Comparison of ENCODE assay signal across 1 cellular context in the genomic region with DNA sequence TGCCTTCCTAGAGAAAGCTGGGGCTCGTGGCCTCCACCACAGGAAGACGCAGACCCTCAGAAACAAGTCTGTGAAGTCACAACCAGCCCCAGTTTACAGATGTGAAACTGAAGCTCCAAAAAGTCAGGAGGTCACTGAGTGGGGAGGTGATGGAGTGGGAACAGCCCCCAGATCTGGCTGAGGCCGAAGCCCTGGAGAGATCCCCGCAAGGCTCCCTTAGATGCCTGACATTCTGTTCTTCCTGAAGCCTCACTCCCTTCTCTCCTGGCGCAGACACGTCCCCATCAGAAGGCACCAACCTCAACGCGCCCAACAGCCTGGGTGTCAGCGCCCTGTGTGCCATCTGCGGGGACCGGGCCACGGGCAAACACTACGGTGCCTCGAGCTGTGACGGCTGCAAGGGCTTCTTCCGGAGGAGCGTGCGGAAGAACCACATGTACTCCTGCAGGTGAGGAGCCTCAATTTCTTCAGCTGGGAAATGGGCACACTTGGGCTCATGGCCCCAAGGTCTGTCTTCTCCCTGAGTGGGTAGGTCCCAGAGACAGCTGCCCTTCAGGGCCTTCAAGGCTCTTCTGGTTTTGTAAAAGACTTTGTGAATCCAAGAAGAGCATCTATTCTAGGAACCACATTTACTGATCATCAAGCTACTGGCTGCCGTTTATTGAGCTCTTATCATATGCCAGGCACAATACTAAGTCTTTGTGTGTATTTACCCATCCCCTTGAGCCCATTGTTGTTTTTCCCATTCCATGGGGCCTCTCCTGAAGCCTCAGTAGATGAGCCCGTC.
TF ChIP-seq lines count a peak whose summit lies in the region.

No MANE protein-coding gene starts in this region.

TF ChIP-seq in HepG2, 621 proteins besides CTCF, POLR2A, EP300 and RAD21 (continued from another document and continues in another):
- TF ChIP-seq FOXP4 (CRISPR knock-in tag; IDR thresholded peaks at IDR 0.05) (0 out of 2 replicates have a peak, but pooled peaks have one; percentile 18), RBFOX2 (IDR thresholded peaks at IDR 0.05; ENCODE audit: low read depth, low read length) (peak; percentile 87), SIX1 (CRISPR knock-in tag; IDR thresholded peaks at IDR 0.05; ENCODE audit: borderline replicate concordance) (no peak), ZNF207 (IDR thresholded peaks at IDR 0.05; ENCODE audit: borderline replicate concordance) (no peak), ISL2 (CRISPR knock-in tag; IDR thresholded peaks at IDR 0.05) (0 out of 2 replicates have a peak, but pooled peaks have one; percentile 13), DDIT3 (CRISPR knock-in tag; IDR thresholded peaks at IDR 0.05) (no peak), SMAD3 (CRISPR knock-in tag; IDR thresholded peaks at IDR 0.05) (no peak), PHF5A (CRISPR knock-in tag; IDR thresholded peaks at IDR 0.05; ENCODE audit: low read depth, unreplicated experiment) (no peak), GABPA (IDR thresholded peaks at IDR 0.05; ENCODE audit: low read depth, low read length) (no peak), GABPA (CRISPR knock-in tag; IDR thresholded peaks at IDR 0.05; ENCODE audit: low read depth) (no peak), NFKBIZ (CRISPR knock-in tag; IDR thresholded peaks at IDR 0.05) (no peak), FOXA3 (CRISPR knock-in tag; IDR thresholded peaks at IDR 0.05) (no peak), ZNF564 (CRISPR knock-in tag; IDR thresholded peaks at IDR 0.05) (no peak), ZSCAN12 (CRISPR knock-in tag; IDR thresholded peaks at IDR 0.05) (no peak), ZNF768 (CRISPR knock-in tag; IDR thresholded peaks at IDR 0.05) (peak; percentile 38; the same call in 1 of the 2 replicates), TEAD3 (CRISPR knock-in tag; optimal IDR thresholded peaks at IDR 0.05; ENCODE audit: borderline replicate concordance) (peak; percentile 8), ZNF619 (CRISPR knock-in tag; IDR thresholded peaks at IDR 0.05) (0 out of 2 replicates have a peak, but pooled peaks have one; percentile 34), CHCHD3 (CRISPR knock-in tag; IDR thresholded peaks at IDR 0.05) (no peak), ZNF292 (CRISPR knock-in tag; IDR thresholded peaks at IDR 0.05; ENCODE audit: borderline replicate concordance, low read depth) (no peak), FOSL1 (CRISPR knock-in tag; IDR thresholded peaks at IDR 0.05; ENCODE audit: borderline replicate concordance) (no peak), ZNF788 (CRISPR knock-in tag; IDR thresholded peaks at IDR 0.05; ENCODE audit: borderline replicate concordance) (no peak), ZBTB10 (CRISPR knock-in tag; IDR thresholded peaks at IDR 0.05; ENCODE audit: borderline replicate concordance) (no peak), ADNP (CRISPR knock-in tag; IDR thresholded peaks at IDR 0.05) (peak; percentile 90), PLRG1 (conservative IDR thresholded peaks at IDR 0.05) (no peak), MAF1 (CRISPR knock-in tag; IDR thresholded peaks at IDR 0.05; ENCODE audit: borderline replicate concordance) (no peak), ZNF580 (CRISPR knock-in tag; IDR thresholded peaks at IDR 0.05; ENCODE audit: borderline replicate concordance, low read depth) (no peak), SRF (IDR thresholded peaks at IDR 0.05; ENCODE audit: low read depth, low read length) (no peak), CEBPB (IDR thresholded peaks at IDR 0.05; ENCODE audit: borderline replicate concordance, low read depth, low read length) (no peak), TARDBP (CRISPR knock-in tag; IDR thresholded peaks at IDR 0.05) (peak; percentile 80), ZBTB1 (CRISPR knock-in tag; IDR thresholded peaks at IDR 0.05; ENCODE audit: borderline replicate concordance) (no peak), ZNF549 (CRISPR knock-in tag; IDR thresholded peaks at IDR 0.05) (no peak), ZZZ3 (CRISPR knock-in tag; IDR thresholded peaks at IDR 0.05; ENCODE audit: borderline replicate concordance) (0 out of 2 replicates have a peak, but pooled peaks have one; percentile 28), ZNF350 (CRISPR knock-in tag; IDR thresholded peaks at IDR 0.05; ENCODE audit: borderline replicate concordance, low read depth) (0 out of 2 replicates have a peak, but pooled peaks have one; percentile 34), ZNF629 (CRISPR knock-in tag; conservative IDR thresholded peaks at IDR 0.05) (peak; percentile 98), REXO4 (CRISPR knock-in tag; IDR thresholded peaks at IDR 0.05; ENCODE audit: borderline replicate concordance) (no peak), MLLT10 (CRISPR knock-in tag; IDR thresholded peaks at IDR 0.05) (no peak)
- TF ChIP-seq, protein P1, sequence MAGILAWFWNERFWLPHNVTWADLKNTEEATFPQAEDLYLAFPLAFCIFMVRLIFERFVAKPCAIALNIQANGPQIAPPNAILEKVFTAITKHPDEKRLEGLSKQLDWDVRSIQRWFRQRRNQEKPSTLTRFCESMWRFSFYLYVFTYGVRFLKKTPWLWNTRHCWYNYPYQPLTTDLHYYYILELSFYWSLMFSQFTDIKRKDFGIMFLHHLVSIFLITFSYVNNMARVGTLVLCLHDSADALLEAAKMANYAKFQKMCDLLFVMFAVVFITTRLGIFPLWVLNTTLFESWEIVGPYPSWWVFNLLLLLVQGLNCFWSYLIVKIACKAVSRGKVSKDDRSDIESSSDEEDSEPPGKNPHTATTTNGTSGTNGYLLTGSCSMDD (CRISPR knock-in tag; IDR thresholded peaks at IDR 0.05): no peak
- TF ChIP-seq, protein P2, sequence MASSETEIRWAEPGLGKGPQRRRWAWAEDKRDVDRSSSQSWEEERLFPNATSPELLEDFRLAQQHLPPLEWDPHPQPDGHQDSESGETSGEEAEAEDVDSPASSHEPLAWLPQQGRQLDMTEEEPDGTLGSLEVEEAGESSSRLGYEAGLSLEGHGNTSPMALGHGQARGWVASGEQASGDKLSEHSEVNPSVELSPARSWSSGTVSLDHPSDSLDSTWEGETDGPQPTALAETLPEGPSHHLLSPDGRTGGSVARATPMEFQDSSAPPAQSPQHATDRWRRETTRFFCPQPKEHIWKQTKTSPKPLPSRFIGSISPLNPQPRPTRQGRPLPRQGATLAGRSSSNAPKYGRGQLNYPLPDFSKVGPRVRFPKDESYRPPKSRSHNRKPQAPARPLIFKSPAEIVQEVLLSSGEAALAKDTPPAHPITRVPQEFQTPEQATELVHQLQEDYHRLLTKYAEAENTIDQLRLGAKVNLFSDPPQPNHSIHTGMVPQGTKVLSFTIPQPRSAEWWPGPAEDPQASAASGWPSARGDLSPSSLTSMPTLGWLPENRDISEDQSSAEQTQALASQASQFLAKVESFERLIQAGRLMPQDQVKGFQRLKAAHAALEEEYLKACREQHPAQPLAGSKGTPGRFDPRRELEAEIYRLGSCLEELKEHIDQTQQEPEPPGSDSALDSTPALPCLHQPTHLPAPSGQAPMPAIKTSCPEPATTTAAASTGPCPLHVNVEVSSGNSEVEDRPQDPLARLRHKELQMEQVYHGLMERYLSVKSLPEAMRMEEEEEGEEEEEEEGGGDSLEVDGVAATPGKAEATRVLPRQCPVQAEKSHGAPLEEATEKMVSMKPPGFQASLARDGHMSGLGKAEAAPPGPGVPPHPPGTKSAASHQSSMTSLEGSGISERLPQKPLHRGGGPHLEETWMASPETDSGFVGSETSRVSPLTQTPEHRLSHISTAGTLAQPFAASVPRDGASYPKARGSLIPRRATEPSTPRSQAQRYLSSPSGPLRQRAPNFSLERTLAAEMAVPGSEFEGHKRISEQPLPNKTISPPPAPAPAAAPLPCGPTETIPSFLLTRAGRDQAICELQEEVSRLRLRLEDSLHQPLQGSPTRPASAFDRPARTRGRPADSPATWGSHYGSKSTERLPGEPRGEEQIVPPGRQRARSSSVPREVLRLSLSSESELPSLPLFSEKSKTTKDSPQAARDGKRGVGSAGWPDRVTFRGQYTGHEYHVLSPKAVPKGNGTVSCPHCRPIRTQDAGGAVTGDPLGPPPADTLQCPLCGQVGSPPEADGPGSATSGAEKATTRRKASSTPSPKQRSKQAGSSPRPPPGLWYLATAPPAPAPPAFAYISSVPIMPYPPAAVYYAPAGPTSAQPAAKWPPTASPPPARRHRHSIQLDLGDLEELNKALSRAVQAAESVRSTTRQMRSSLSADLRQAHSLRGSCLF (CRISPR knock-in tag; IDR thresholded peaks at IDR 0.05; ENCODE audit: borderline replicate concordance): no peak
- TF ChIP-seq, protein P3, sequence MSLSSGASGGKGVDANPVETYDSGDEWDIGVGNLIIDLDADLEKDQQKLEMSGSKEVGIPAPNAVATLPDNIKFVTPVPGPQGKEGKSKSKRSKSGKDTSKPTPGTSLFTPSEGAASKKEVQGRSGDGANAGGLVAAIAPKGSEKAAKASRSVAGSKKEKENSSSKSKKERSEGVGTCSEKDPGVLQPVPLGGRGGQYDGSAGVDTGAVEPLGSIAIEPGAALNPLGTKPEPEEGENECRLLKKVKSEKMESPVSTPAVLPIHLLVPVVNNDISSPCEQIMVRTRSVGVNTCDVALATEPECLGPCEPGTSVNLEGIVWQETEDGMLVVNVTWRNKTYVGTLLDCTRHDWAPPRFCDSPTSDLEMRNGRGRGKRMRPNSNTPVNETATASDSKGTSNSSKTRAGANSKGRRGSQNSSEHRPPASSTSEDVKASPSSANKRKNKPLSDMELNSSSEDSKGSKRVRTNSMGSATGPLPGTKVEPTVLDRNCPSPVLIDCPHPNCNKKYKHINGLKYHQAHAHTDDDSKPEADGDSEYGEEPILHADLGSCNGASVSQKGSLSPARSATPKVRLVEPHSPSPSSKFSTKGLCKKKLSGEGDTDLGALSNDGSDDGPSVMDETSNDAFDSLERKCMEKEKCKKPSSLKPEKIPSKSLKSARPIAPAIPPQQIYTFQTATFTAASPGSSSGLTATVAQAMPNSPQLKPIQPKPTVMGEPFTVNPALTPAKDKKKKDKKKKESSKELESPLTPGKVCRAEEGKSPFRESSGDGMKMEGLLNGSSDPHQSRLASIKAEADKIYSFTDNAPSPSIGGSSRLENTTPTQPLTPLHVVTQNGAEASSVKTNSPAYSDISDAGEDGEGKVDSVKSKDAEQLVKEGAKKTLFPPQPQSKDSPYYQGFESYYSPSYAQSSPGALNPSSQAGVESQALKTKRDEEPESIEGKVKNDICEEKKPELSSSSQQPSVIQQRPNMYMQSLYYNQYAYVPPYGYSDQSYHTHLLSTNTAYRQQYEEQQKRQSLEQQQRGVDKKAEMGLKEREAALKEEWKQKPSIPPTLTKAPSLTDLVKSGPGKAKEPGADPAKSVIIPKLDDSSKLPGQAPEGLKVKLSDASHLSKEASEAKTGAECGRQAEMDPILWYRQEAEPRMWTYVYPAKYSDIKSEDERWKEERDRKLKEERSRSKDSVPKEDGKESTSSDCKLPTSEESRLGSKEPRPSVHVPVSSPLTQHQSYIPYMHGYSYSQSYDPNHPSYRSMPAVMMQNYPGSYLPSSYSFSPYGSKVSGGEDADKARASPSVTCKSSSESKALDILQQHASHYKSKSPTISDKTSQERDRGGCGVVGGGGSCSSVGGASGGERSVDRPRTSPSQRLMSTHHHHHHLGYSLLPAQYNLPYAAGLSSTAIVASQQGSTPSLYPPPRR (CRISPR knock-in tag; IDR thresholded peaks at IDR 0.05; ENCODE audit: borderline replicate concordance): no peak
- TF ChIP-seq, protein P4, sequence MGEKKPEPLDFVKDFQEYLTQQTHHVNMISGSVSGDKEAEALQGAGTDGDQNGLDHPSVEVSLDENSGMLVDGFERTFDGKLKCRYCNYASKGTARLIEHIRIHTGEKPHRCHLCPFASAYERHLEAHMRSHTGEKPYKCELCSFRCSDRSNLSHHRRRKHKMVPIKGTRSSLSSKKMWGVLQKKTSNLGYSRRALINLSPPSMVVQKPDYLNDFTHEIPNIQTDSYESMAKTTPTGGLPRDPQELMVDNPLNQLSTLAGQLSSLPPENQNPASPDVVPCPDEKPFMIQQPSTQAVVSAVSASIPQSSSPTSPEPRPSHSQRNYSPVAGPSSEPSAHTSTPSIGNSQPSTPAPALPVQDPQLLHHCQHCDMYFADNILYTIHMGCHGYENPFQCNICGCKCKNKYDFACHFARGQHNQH (CRISPR knock-in tag; IDR thresholded peaks at IDR 0.05): no peak
- TF ChIP-seq, protein P5, sequence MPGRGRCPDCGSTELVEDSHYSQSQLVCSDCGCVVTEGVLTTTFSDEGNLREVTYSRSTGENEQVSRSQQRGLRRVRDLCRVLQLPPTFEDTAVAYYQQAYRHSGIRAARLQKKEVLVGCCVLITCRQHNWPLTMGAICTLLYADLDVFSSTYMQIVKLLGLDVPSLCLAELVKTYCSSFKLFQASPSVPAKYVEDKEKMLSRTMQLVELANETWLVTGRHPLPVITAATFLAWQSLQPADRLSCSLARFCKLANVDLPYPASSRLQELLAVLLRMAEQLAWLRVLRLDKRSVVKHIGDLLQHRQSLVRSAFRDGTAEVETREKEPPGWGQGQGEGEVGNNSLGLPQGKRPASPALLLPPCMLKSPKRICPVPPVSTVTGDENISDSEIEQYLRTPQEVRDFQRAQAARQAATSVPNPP (CRISPR knock-in tag; IDR thresholded peaks at IDR 0.05): no peak; the same call in 1 of the 2 replicates
